ENCODE assay signal across 18 cellular contexts in genomic region chr1:3162483-3162882, GRCh38.
"Had no signal": no experiment of that assay in that cellular context is flagged by ENCODE, and none has a peak within 500 bp of the region (broad histone marks: within the 10 kb centered on the region; RNA-seq: fewer than 3 reads in every experiment).

No MANE protein-coding gene starts in this region.

- ATAC-seq: activated CD4-positive, alpha-beta T cell treated with anti-CD3 and anti-CD28 coated beads for 36 hours; activated naive CD4-positive, alpha-beta T cell treated with anti-CD3 and anti-CD28 coated beads, Interleukin-2, amount 50 U/mL, for 72 hours; effector memory CD8-positive, alpha-beta T cell; left lobe of liver; natural killer cell treated with Interleukin-12 subunit alpha and Interleukin-12 subunit beta and Interleukin-15 and Interleukin-18, amount 100 ng/mL, for 72 hours; stimulated activated naive CD8-positive, alpha-beta T cell treated with anti-CD3 and anti-CD28 coated beads, Interleukin-15, Interleukin-2, amounts not matched to agents 100 U/mL and 50 U/mL, for 24 hours had no signal

- H3K9me3 ChIP-seq: right atrium auricular region had no signal

- H3K4me1 ChIP-seq: right atrium auricular region had no signal

- H3K27me3 ChIP-seq: right atrium auricular region had no signal

- H3K36me3 ChIP-seq: right atrium auricular region had no signal

- H3K27ac ChIP-seq: right atrium auricular region, SK-N-MC had no signal

- H3K4me3 ChIP-seq: lung, right atrium auricular region, SK-N-MC had no signal

- DNase-seq: activated CD4-positive, alpha-beta memory T cell treated with anti-CD3 and anti-CD28 coated beads for 36 hours; activated CD4-positive, alpha-beta T cell treated with anti-CD3 and anti-CD28 coated beads for 36 hours; activated gamma-delta T cell treated with Interleukin-2 at 50 U/mL for 16 hours; activated T-cell treated with anti-CD3 and anti-CD28 coated beads for 4 hours; effector memory CD8-positive, alpha-beta T cell; foreskin fibroblast; glutamatergic neuron; islet precursor cell; occipital lobe; posterior cingulate gyrus; stimulated activated CD4-positive, alpha-beta T cell treated with anti-CD3 and anti-CD28 coated beads, Interleukin-2, amount 100 ng/mL, for 24 hours; stimulated activated naive CD8-positive, alpha-beta T cell treated with anti-CD3 and anti-CD28 coated beads, Interleukin-15, Interleukin-2, amounts not matched to agents 100 U/mL and 50 U/mL, for 24 hours had no signal
